7 cellular contexts compared by ENCODE assay signal in genomic region chr2:178525460-178525859, GRCh38. TPM values are rescaled to one million over a fixed set of nuclear protein-coding genes. Genes with fewer than 3 reads are reported as not detected.
DNase-seq lines count a peak whose midpoint lies in the region; ATAC-seq and TF ChIP-seq lines count a peak whose summit lies in the region.
"Not testable (repeated sequence)": the region's sequence is repeated elsewhere in the genome, so short reads cannot be mapped to it uniquely, and the experiment has no call there.

No MANE protein-coding gene starts in this region.

- H3K27ac ChIP-seq in CD4-positive, alpha-beta memory T cell (ENCODE audit: low read depth, low read length) = not testable (repeated sequence)

- peaks cover 24% of the 10 kb centered on the region for H3K4me1 ChIP-seq in CD4-positive, alpha-beta memory T cell (ENCODE audit: insufficient read depth, low read length)

- H3K4me3 ChIP-seq in CD4-positive, alpha-beta memory T cell (ENCODE audit: low read length in 2 of 2) = not testable (repeated sequence)

- CTCF ChIA-PET in CD4-positive, alpha-beta memory T cell (lab: Charles Lee; ENCODE audit: partially characterized antibody) = not testable (repeated sequence)

- not testable (repeated sequence) for H3K27me3 Mint-ChIP-seq in CD4-positive, alpha-beta memory T cell; T-helper 17 cell; activated T-cell treated with anti-CD3 and anti-CD28 coated beads, Interleukin-2, amount 50 U/mL, for 24 hours; activated naive CD4-positive, alpha-beta T cell treated with anti-CD3 and anti-CD28 coated beads, Interleukin-2, amount 50 U/mL, for 24 hours; dendritic cell treated with granulocyte-macrophage colony-stimulating factor and Interleukin-4, amounts not matched to agents 40 ng/mL and 50 ng/mL, for 4 days; nephron (ENCODE audit: low read depth); stimulated activated memory B cell treated with anti-CD40 and anti-IgM and Interleukin-4, amounts not matched to agents 10 μg/mL and 1 μg/mL and 100 μg/mL, for 72 hours

- not testable (repeated sequence) for TF ChIP-seq CTCF in nephron (IDR thresholded peaks at IDR 0.05; ENCODE audit: unreplicated experiment in 3 of 3)

- peak overlapping the region in 1 of 7 donors; percentile 2 for H3K27ac Mint-ChIP-seq in CD4-positive, alpha-beta memory T cell
- not testable (repeated sequence) for H3K27ac Mint-ChIP-seq in T-helper 17 cell; activated T-cell treated with anti-CD3 and anti-CD28 coated beads, Interleukin-2, amount 50 U/mL, for 24 hours; activated naive CD4-positive, alpha-beta T cell treated with anti-CD3 and anti-CD28 coated beads, Interleukin-2, amount 50 U/mL, for 24 hours; dendritic cell treated with granulocyte-macrophage colony-stimulating factor and Interleukin-4, amounts not matched to agents 40 ng/mL and 50 ng/mL, for 4 days; nephron; stimulated activated memory B cell treated with anti-CD40 and anti-IgM and Interleukin-4, amounts not matched to agents 10 μg/mL and 1 μg/mL and 100 μg/mL, for 72 hours

- peaks cover 27 to 65% (median 41%) of the 10 kb centered on the region in 4 donors for H3K4me1 Mint-ChIP-seq in CD4-positive, alpha-beta memory T cell
- H3K4me1 Mint-ChIP-seq in T-helper 17 cell = peaks cover 31% of the 10 kb centered on the region
- peaks cover 81% of the 10 kb centered on the region for H3K4me1 Mint-ChIP-seq in activated T-cell treated with anti-CD3 and anti-CD28 coated beads, Interleukin-2, amount 50 U/mL, for 24 hours (ENCODE audit: low read depth)
- H3K4me1 Mint-ChIP-seq in activated naive CD4-positive, alpha-beta T cell treated with anti-CD3 and anti-CD28 coated beads, Interleukin-2, amount 50 U/mL, for 24 hours = peaks cover 38% of the 10 kb centered on the region
- peaks cover 40% of the 10 kb centered on the region for H3K4me1 Mint-ChIP-seq in dendritic cell treated with granulocyte-macrophage colony-stimulating factor and Interleukin-4, amounts not matched to agents 40 ng/mL and 50 ng/mL, for 4 days (ENCODE audit: low read depth)
- not testable (repeated sequence) for H3K4me1 Mint-ChIP-seq in nephron
- H3K4me1 Mint-ChIP-seq in stimulated activated memory B cell treated with anti-CD40 and anti-IgM and Interleukin-4, amounts not matched to agents 10 μg/mL and 1 μg/mL and 100 μg/mL, for 72 hours = peaks cover 37% of the 10 kb centered on the region

- H3K9me3 Mint-ChIP-seq in CD4-positive, alpha-beta memory T cell; activated T-cell treated with anti-CD3 and anti-CD28 coated beads, Interleukin-2, amount 50 U/mL, for 24 hours; activated naive CD4-positive, alpha-beta T cell treated with anti-CD3 and anti-CD28 coated beads, Interleukin-2, amount 50 U/mL, for 24 hours; dendritic cell treated with granulocyte-macrophage colony-stimulating factor and Interleukin-4, amounts not matched to agents 40 ng/mL and 50 ng/mL, for 4 days; nephron; stimulated activated memory B cell treated with anti-CD40 and anti-IgM and Interleukin-4, amounts not matched to agents 10 μg/mL and 1 μg/mL and 100 μg/mL, for 72 hours: not testable (repeated sequence)

- not testable (repeated sequence) for H3K27me3 ChIP-seq in CD4-positive, alpha-beta memory T cell (ENCODE audit: insufficient read depth, low read length)

- H3K9me3 ChIP-seq in CD4-positive, alpha-beta memory T cell (ENCODE audit: control insufficient read depth in 1 of 2, low read length in 2 of 2); T-helper 17 cell (ENCODE audit: control insufficient read depth, low read length, poor library complexity, severe bottlenecking): not testable (repeated sequence)

- POLR2A ChIA-PET in CD4-positive, alpha-beta memory T cell (lab: Charles Lee; ENCODE audit: partially characterized antibody) = not testable (repeated sequence)

- not testable (repeated sequence) for ATAC-seq in T-helper 17 cell; stimulated activated memory B cell treated with anti-CD40 and anti-IgM and Interleukin-4, amounts not matched to agents 10 μg/mL and 1 μg/mL and 100 μg/mL, for 72 hours

- intact Hi-C loops in CD4-positive, alpha-beta memory T cell (cut with micrococcal nuclease) = loop anchor here (10.0 kb wide), 1 partner anchor 971 kb away; a partner anchor contains a TSS
- intact Hi-C loops in dendritic cell treated with granulocyte-macrophage colony-stimulating factor and Interleukin-4, amounts not matched to agents 40 ng/mL and 50 ng/mL, for 4 days (cut with micrococcal nuclease) = not testable (repeated sequence)

- peaks cover 3 to 27% of the 10 kb centered on the region in 2 donors for H3K36me3 Mint-ChIP-seq in CD4-positive, alpha-beta memory T cell
- H3K36me3 Mint-ChIP-seq in T-helper 17 cell (ENCODE audit: low read depth) = not testable (repeated sequence)
- H3K36me3 Mint-ChIP-seq in activated T-cell treated with anti-CD3 and anti-CD28 coated beads, Interleukin-2, amount 50 U/mL, for 24 hours (ENCODE audit: low read depth) = peaks cover 55% of the 10 kb centered on the region
- peaks cover 14% of the 10 kb centered on the region for H3K36me3 Mint-ChIP-seq in activated naive CD4-positive, alpha-beta T cell treated with anti-CD3 and anti-CD28 coated beads, Interleukin-2, amount 50 U/mL, for 24 hours
- H3K36me3 Mint-ChIP-seq in dendritic cell treated with granulocyte-macrophage colony-stimulating factor and Interleukin-4, amounts not matched to agents 40 ng/mL and 50 ng/mL, for 4 days (ENCODE audit: low read depth) = peaks cover 20% of the 10 kb centered on the region
- peaks cover 19% of the 10 kb centered on the region for H3K36me3 Mint-ChIP-seq in nephron (ENCODE audit: low read depth)
- H3K36me3 Mint-ChIP-seq in stimulated activated memory B cell treated with anti-CD40 and anti-IgM and Interleukin-4, amounts not matched to agents 10 μg/mL and 1 μg/mL and 100 μg/mL, for 72 hours = peaks cover 27% of the 10 kb centered on the region

- peak overlapping the region in 5 of 8 donors; percentile 1 to 55 (median 35) for H3K4me3 Mint-ChIP-seq in CD4-positive, alpha-beta memory T cell
- H3K4me3 Mint-ChIP-seq in T-helper 17 cell (peak overlapping the region; percentile 39), nephron (peak overlapping the region; percentile 46 to 75 (median 57))
- peak overlapping the region; percentile 42 for H3K4me3 Mint-ChIP-seq in activated T-cell treated with anti-CD3 and anti-CD28 coated beads, Interleukin-2, amount 50 U/mL, for 24 hours
- peak overlapping the region; percentile 54 for H3K4me3 Mint-ChIP-seq in activated naive CD4-positive, alpha-beta T cell treated with anti-CD3 and anti-CD28 coated beads, Interleukin-2, amount 50 U/mL, for 24 hours
- H3K4me3 Mint-ChIP-seq in dendritic cell treated with granulocyte-macrophage colony-stimulating factor and Interleukin-4, amounts not matched to agents 40 ng/mL and 50 ng/mL, for 4 days = peak overlapping the region; percentile 2
- peak overlapping the region; percentile 39 for H3K4me3 Mint-ChIP-seq in stimulated activated memory B cell treated with anti-CD40 and anti-IgM and Interleukin-4, amounts not matched to agents 10 μg/mL and 1 μg/mL and 100 μg/mL, for 72 hours

- not testable (repeated sequence) for H3K36me3 ChIP-seq in CD4-positive, alpha-beta memory T cell (ENCODE audit: insufficient read depth, low read length)

- not testable (repeated sequence) for DNase-seq in CD4-positive, alpha-beta memory T cell; T-helper 17 cell; activated T-cell treated with anti-CD3 and anti-CD28 coated beads, Interleukin-2, amount 50 U/mL, for 24 hours

RNA-seq across cellular contexts. Expression of gene PLEKHA3, which starts 45.2 kb away (rescaled TPM):
- 10 to 100 TPM; 30.1 to 31.9 TPM for total RNA-seq in CD4-positive, alpha-beta memory T cell
- 10 to 100 TPM; 28.8 to 35.8 TPM for polyA plus RNA-seq in CD4-positive, alpha-beta memory T cell
- total RNA-seq in T-helper 17 cell = 10 to 100 TPM; 24.9 to 26.5 TPM

RNA-seq across cellular contexts. Expression of gene FKBP7, which starts 47.1 kb away (rescaled TPM):
- under 1 TPM; 0.79 to 0.80 TPM for total RNA-seq in CD4-positive, alpha-beta memory T cell
- 1 to 10 TPM; 2.1 to 2.2 TPM for polyA plus RNA-seq in CD4-positive, alpha-beta memory T cell
- under 1 TPM in 1 of 2 donors, not detected in 1; 0.65 TPM for total RNA-seq in T-helper 17 cell

Comparison
In these comparisons a context has a peak if more than half of its experiments do, and no peak if none do; other contexts are left out.
1. H3K4me3 Mint-ChIP-seq: peak in every context shown above with its lines; median percentile 57 in nephron; 54 in activated naive CD4-positive, alpha-beta T cell treated with anti-CD3 and anti-CD28 coated beads, Interleukin-2, amount 50 U/mL, for 24 hours; 42 in activated T-cell treated with anti-CD3 and anti-CD28 coated beads, Interleukin-2, amount 50 U/mL, for 24 hours; 39 in T-helper 17 cell; 39 in stimulated activated memory B cell treated with anti-CD40 and anti-IgM and Interleukin-4, amounts not matched to agents 10 μg/mL and 1 μg/mL and 100 μg/mL, for 72 hours; 35 in CD4-positive, alpha-beta memory T cell; 2 in dendritic cell treated with granulocyte-macrophage colony-stimulating factor and Interleukin-4, amounts not matched to agents 40 ng/mL and 50 ng/mL, for 4 days.